ENCODE assay signal across 18 cellular contexts in the genomic region with DNA sequence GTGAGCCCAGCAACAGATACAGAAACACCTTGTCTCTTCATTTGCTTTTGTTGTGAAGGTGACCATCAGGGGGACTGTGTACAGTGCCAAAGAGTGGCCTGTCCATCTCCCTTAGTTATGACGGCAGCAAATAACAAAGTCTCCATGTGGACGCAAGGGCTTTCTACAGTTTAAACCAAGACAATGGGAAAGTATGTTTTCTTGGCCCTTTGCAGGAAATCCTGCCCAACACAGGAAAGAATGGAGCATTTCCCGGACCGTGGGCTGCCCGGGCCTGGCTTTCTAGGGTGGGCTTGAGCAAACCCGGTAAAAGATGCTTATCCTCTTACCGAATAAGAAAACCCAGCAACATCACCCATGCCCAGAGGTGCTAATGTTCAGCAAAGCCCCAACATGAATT.
"Had no signal": no experiment of that assay in that cellular context is flagged by ENCODE, and none has a peak within 500 bp of the region (broad histone marks: within the 10 kb centered on the region; RNA-seq: fewer than 3 reads in every experiment).

No MANE protein-coding gene starts in this region.

- H3K36me3 ChIP-seq: adrenal gland, breast epithelium, colonic mucosa, thoracic aorta had no signal

- H3K4me1 Mint-ChIP-seq: WTC11 had no signal

- H3K9me3 ChIP-seq: adrenal gland, breast epithelium, colonic mucosa, thoracic aorta had no signal

- DNase-seq: activated T-cell treated with anti-CD3 and anti-CD28 coated beads, Interleukin-2, amount 50 U/mL, for 1 hour; colonic mucosa; kidney; occipital lobe; stimulated activated CD4-positive, alpha-beta T cell treated with anti-CD3 and anti-CD28 coated beads, Interleukin-1b, Interleukin-23, amount 100 ng/mL, for 48 hours; T1000 had no signal

- H3K4me3 ChIP-seq: adrenal gland, breast epithelium, colonic mucosa, skin epidermis, thoracic aorta had no signal

- H3K27me3 ChIP-seq: breast epithelium, colonic mucosa had no signal

- ATAC-seq: left lobe of liver, WTC11 had no signal

- H3K9me3 Mint-ChIP-seq: stimulated activated effector memory CD8-positive, alpha-beta T cell treated with anti-CD3 and anti-CD28 coated beads, Interleukin-12 subunit alpha, Interleukin-12 subunit beta, amount 100 ng/mL, for 72 hours; T-helper 1 cell treated with Interleukin-12 subunit alpha and Interleukin-12 subunit beta and Interleukin-4 antibody, amounts not matched to agents 30 μg/mL and 1 μg/mL, for 36 hours; type B pancreatic cell; WTC11 had no signal

- H3K4me1 ChIP-seq: adrenal gland, breast epithelium, colonic mucosa had no signal

- H3K27ac ChIP-seq: breast epithelium, colonic mucosa, epithelial cell of prostate, thoracic aorta had no signal

- H3K36me3 Mint-ChIP-seq: stimulated activated effector memory CD8-positive, alpha-beta T cell treated with anti-CD3 and anti-CD28 coated beads, Interleukin-12 subunit alpha, Interleukin-12 subunit beta, amount 100 ng/mL, for 72 hours; type B pancreatic cell; WTC11 had no signal

- H3K27ac Mint-ChIP-seq: activated naive CD8-positive, alpha-beta T cell; memory B cell; stimulated activated effector memory CD8-positive, alpha-beta T cell treated with anti-CD3 and anti-CD28 coated beads, Interleukin-12 subunit alpha, Interleukin-12 subunit beta, amount 100 ng/mL, for 72 hours; T-helper 1 cell treated with Interleukin-12 subunit alpha and Interleukin-12 subunit beta and Interleukin-4 antibody, amounts not matched to agents 30 μg/mL and 1 μg/mL, for 36 hours; type B pancreatic cell; WTC11 had no signal

- H3K4me3 Mint-ChIP-seq: type B pancreatic cell, WTC11 had no signal
